13 cellular contexts compared by ENCODE assay signal in genomic region chr13:25371158-25371557, GRCh38. TPM values are rescaled to one million over a fixed set of nuclear protein-coding genes. Genes with fewer than 3 reads are reported as not detected.
DNase-seq lines count a peak whose midpoint lies in the region; ATAC-seq and TF ChIP-seq lines count a peak whose summit lies in the region.
"Had no signal": no experiment of that assay in that cellular context is flagged by ENCODE, and none has a peak within 500 bp of the region (broad histone marks: within the 10 kb centered on the region; RNA-seq: fewer than 3 reads in every experiment).

No MANE protein-coding gene starts in this region.

- no peak overlapping the region for H3K27ac Mint-ChIP-seq in activated T-cell treated with anti-CD3 and anti-CD28 coated beads, Interleukin-2, amount 50 U/mL, for 72 hours
- H3K27ac Mint-ChIP-seq in glutamatergic neuron (ENCODE audit: unreplicated experiment): peak overlapping the region; percentile 93
- no peak overlapping the region for H3K27ac Mint-ChIP-seq in progenitor cell of endocrine pancreas

- ATAC-seq in activated T-cell treated with anti-CD3 and anti-CD28 coated beads, Interleukin-2, amount 50 U/mL, for 72 hours (replicated peaks in 1 of 2): no peak
- ATAC-seq in GM21447 (IDR thresholded peaks at IDR 0.05; ENCODE audit: unreplicated experiment) (no peak), GM21825 (IDR thresholded peaks at IDR 0.05; ENCODE audit: unreplicated experiment) (no peak)
- ATAC-seq: psoas muscle had no signal

- H3K27me3 Mint-ChIP-seq in activated T-cell treated with anti-CD3 and anti-CD28 coated beads, Interleukin-2, amount 50 U/mL, for 72 hours (ENCODE audit: low read depth): peaks cover 73% of the 10 kb centered on the region
- H3K27me3 Mint-ChIP-seq in glutamatergic neuron (ENCODE audit: unreplicated experiment) (peaks cover 21% of the 10 kb centered on the region), progenitor cell of endocrine pancreas (peaks cover 80% of the 10 kb centered on the region)

- DNase-seq in activated T-cell treated with anti-CD3 and anti-CD28 coated beads, Interleukin-2, amount 50 U/mL, for 72 hours: no peak
- no peak for DNase-seq in activated T-cell treated with anti-CD3 and anti-CD28 coated beads, Interleukin-2, amount 50 U/mL, for 48 hours
- DNase-seq in glutamatergic neuron (no peak), progenitor cell of endocrine pancreas (ENCODE audit: low spot score, unreplicated experiment) (no peak)
- no peak for DNase-seq in stimulated activated CD4-positive, alpha-beta T cell treated with anti-CD3 and anti-CD28 coated beads, Interleukin-12 subunit alpha, Interleukin-12 subunit beta, amount 100 ng/mL, for 4 hours
- DNase-seq: DMS 273 treated with DMSO at 0.1 percent for 48 hours, NCI-H226, PC-3, psoas muscle had no signal

- H3K4me3 Mint-ChIP-seq in activated T-cell treated with anti-CD3 and anti-CD28 coated beads, Interleukin-2, amount 50 U/mL, for 72 hours: peak overlapping the region; percentile 45 to 74
- peak overlapping the region; percentile 92 for H3K4me3 Mint-ChIP-seq in glutamatergic neuron (ENCODE audit: unreplicated experiment)
- H3K4me3 Mint-ChIP-seq in progenitor cell of endocrine pancreas (ENCODE audit: low read depth): peak overlapping the region; percentile 77

- H3K27ac ChIP-seq in VCaP: peak overlapping the region; percentile 72; the same call in 1 of the 2 replicates
- H3K27ac ChIP-seq: psoas muscle, tibial nerve had no signal

- no peaks in the 10 kb centered on the region for H3K9me3 Mint-ChIP-seq in activated T-cell treated with anti-CD3 and anti-CD28 coated beads, Interleukin-2, amount 50 U/mL, for 72 hours
- H3K9me3 Mint-ChIP-seq in glutamatergic neuron (ENCODE audit: unreplicated experiment) (peaks cover 19% of the 10 kb centered on the region), progenitor cell of endocrine pancreas (ENCODE audit: low read depth) (no peaks in the 10 kb centered on the region)

- TF ChIP-seq CTCF in VCaP (conservative IDR thresholded peaks at IDR 0.05) (no peak), glutamatergic neuron (IDR thresholded peaks at IDR 0.05; ENCODE audit: partially characterized antibody, unreplicated experiment) (no peak), progenitor cell of endocrine pancreas (IDR thresholded peaks at IDR 0.05; ENCODE audit: unreplicated experiment) (no peak)

- peaks cover 4% of the 10 kb centered on the region for H3K4me1 Mint-ChIP-seq in activated T-cell treated with anti-CD3 and anti-CD28 coated beads, Interleukin-2, amount 50 U/mL, for 72 hours (ENCODE audit: low read depth)
- H3K4me1 Mint-ChIP-seq in glutamatergic neuron (ENCODE audit: low read depth, unreplicated experiment): peaks cover 26% of the 10 kb centered on the region
- peaks cover 2% of the 10 kb centered on the region for H3K4me1 Mint-ChIP-seq in progenitor cell of endocrine pancreas (ENCODE audit: low read depth)

- H3K36me3 Mint-ChIP-seq in activated T-cell treated with anti-CD3 and anti-CD28 coated beads, Interleukin-2, amount 50 U/mL, for 72 hours (ENCODE audit: insufficient read depth in 2 of 2): no peaks in the 10 kb centered on the region
- peaks cover 10% of the 10 kb centered on the region for H3K36me3 Mint-ChIP-seq in glutamatergic neuron (ENCODE audit: unreplicated experiment)
- no peaks in the 10 kb centered on the region for H3K36me3 Mint-ChIP-seq in progenitor cell of endocrine pancreas (ENCODE audit: insufficient read depth)

RNA-seq across cellular contexts. Expression of gene ATP8A2, which starts 0.6 kb away (rescaled TPM):
- total RNA-seq in activated T-cell treated with anti-CD3 and anti-CD28 coated beads, Interleukin-2, amount 50 U/mL, for 72 hours: under 1 TPM; 0.67 to 0.74 TPM
- total RNA-seq in glutamatergic neuron (ENCODE audit: unreplicated experiment) (70.1 TPM), progenitor cell of endocrine pancreas (0.38 and 0.49 TPM in 2 replicates)

Comparison
In these comparisons a context has a peak if more than half of its experiments do, and no peak if none do; other contexts are left out.
1. RNA of gene ATP8A2, which starts 0.6 kb away (total RNA-seq): 70.1 TPM in glutamatergic neuron (single experiment); 0.67 to 0.74 TPM in activated T-cell treated with anti-CD3 and anti-CD28 coated beads, Interleukin-2, amount 50 U/mL, for 72 hours and 0.38 to 0.49 TPM in progenitor cell of endocrine pancreas; every median in the first group is over 10 times any median in the second.
2. Peak in every context shown above with its lines, with median percentiles within 50 percentile points of each other: H3K4me3 Mint-ChIP-seq.